15 cellular contexts compared by ENCODE assay signal in genomic region chr11:102850973-102851745, GRCh38. TPM values are rescaled to one million over a fixed set of nuclear protein-coding genes. Genes with fewer than 3 reads are reported as not detected.
DNase-seq lines count a peak whose midpoint lies in the region; ATAC-seq, FAIRE-seq and TF ChIP-seq lines count a peak whose summit lies in the region.
"Had no signal": no experiment of that assay in that cellular context is flagged by ENCODE, and none has a peak within 500 bp of the region (broad histone marks: within the 10 kb centered on the region; RNA-seq: fewer than 3 reads in every experiment).

No MANE protein-coding gene starts in this region.

- TF ChIP-seq CTCF in HFF-Myc (IDR thresholded peaks at IDR 0.05; ENCODE audit: low read depth, low read length, missing control alignments) (no peak), foreskin keratinocyte (conservative IDR thresholded peaks at IDR 0.05) (no peak)

- H3K9me3 Mint-ChIP-seq in activated T-helper 17 cell treated with anti-CD3 and anti-CD28 coated beads, Interleukin-2, amount 50 U/mL, for 72 hours, result no peaks in the 10 kb centered on the region

- H3K36me3 Mint-ChIP-seq in activated T-helper 17 cell treated with anti-CD3 and anti-CD28 coated beads, Interleukin-2, amount 50 U/mL, for 72 hours (ENCODE audit: low read depth), result no peaks in the 10 kb centered on the region

- no peak overlapping the region for H3K27ac ChIP-seq in foreskin keratinocyte
- H3K27ac ChIP-seq: testis had no signal

- no peak overlapping the region for H3K4me3 Mint-ChIP-seq in activated T-helper 17 cell treated with anti-CD3 and anti-CD28 coated beads, Interleukin-2, amount 50 U/mL, for 72 hours
- H3K4me3 Mint-ChIP-seq: T-helper 17 cell had no signal

- peaks cover 4% of the 10 kb centered on the region for H3K27me3 Mint-ChIP-seq in activated T-helper 17 cell treated with anti-CD3 and anti-CD28 coated beads, Interleukin-2, amount 50 U/mL, for 72 hours

- DNase-seq in A172 (ENCODE audit: low spot score), result peak; percentile 65
- peak; percentile 35 for DNase-seq in HFF-Myc (ENCODE audit: extremely low read depth, low read depth)
- DNase-seq in foreskin keratinocyte, result peak; percentile 74 to 88
- no peak for DNase-seq in NCI-H524 treated with DMSO at 0.1 percent for 48 hours (lab: John Stamatoyannopoulos, UW)
- DNase-seq in SIG-M5 (lab: John Stamatoyannopoulos, UW), result no peak
- no peak for DNase-seq in GM12891 (ENCODE audit: insufficient read length, low spot score)
- DNase-seq in NCI-H82 treated with DMSO at 0.1 percent for 48 hours (lab: John Stamatoyannopoulos, UW; ENCODE audit: unreplicated experiment), result no peak
- DNase-seq: activated naive CD4-positive, alpha-beta T cell treated with anti-CD3 and anti-CD28 coated beads, Interleukin-2, amount 50 U/mL, for 16 hours; DMS79 treated with DMSO at 0.1 percent for 48 hours; NCI-H1694; posterior cingulate gyrus; T-helper 17 cell; testis had no signal

- peak; percentile 28 for ATAC-seq in activated T-helper 17 cell treated with anti-CD3 and anti-CD28 coated beads, Interleukin-2, amount 50 U/mL, for 72 hours (replicated peaks)
- ATAC-seq in foreskin keratinocyte, result peak; percentile 86
- ATAC-seq: T-helper 17 cell had no signal

- no peaks in the 10 kb centered on the region for H3K27me3 ChIP-seq in foreskin keratinocyte
- H3K27me3 ChIP-seq: testis had no signal

- no peak overlapping the region for H3K4me3 ChIP-seq in HFF-Myc (replicated peaks; ENCODE audit: low read depth, low read length)
- H3K4me3 ChIP-seq: testis had no signal

- FAIRE-seq in GM12891 (lab: Jason Lieb, UNC), result no peak

- H3K27ac Mint-ChIP-seq in activated T-helper 17 cell treated with anti-CD3 and anti-CD28 coated beads, Interleukin-2, amount 50 U/mL, for 72 hours, result no peak overlapping the region
- H3K27ac Mint-ChIP-seq: T-helper 17 cell had no signal

- peaks cover 43% of the 10 kb centered on the region for H3K4me1 ChIP-seq in foreskin keratinocyte
- H3K4me1 ChIP-seq: testis had no signal

- TF ChIP-seq POLR2A in GM12891 (IDR thresholded peaks at IDR 0.05; ENCODE audit: low read depth, low read length), result no peak

- H3K4me1 Mint-ChIP-seq in activated T-helper 17 cell treated with anti-CD3 and anti-CD28 coated beads, Interleukin-2, amount 50 U/mL, for 72 hours, result no peaks in the 10 kb centered on the region
- H3K4me1 Mint-ChIP-seq: T-helper 17 cell had no signal

TF ChIP-seq in GM12891, 5 proteins besides CTCF, POLR2A, EP300 and RAD21:
- TF ChIP-seq POLR2AphosphoS5 (IDR thresholded peaks at IDR 0.05; ENCODE audit: low read depth, low read length) (no peak), SPI1 (IDR thresholded peaks at IDR 0.05; ENCODE audit: low read depth, low read length) (no peak), PAX5 (IDR thresholded peaks at IDR 0.05; ENCODE audit: insufficient read depth, low read length, severe bottlenecking) (no peak), TAF1 (IDR thresholded peaks at IDR 0.05; ENCODE audit: low read depth, low read length) (no peak), POU2F2 (IDR thresholded peaks at IDR 0.05; ENCODE audit: low read depth, low read length) (no peak)

RNA-seq across cellular contexts. Expression of gene MMP3, which starts 7.8 kb away (rescaled TPM):
- total RNA-seq in A172 (2014; rRNA removed; shearing (Covaris generic)), result 8.6 and 20.0 TPM in 2 replicates
- total RNA-seq in activated T-helper 17 cell treated with anti-CD3 and anti-CD28 coated beads, Interleukin-2, amount 50 U/mL, for 72 hours, result not detected
- total RNA-seq in foreskin keratinocyte, result 0.10 and 0.21 TPM in 2 replicates
- 0.15 and 0.16 TPM in 2 replicates for polyA plus RNA-seq in foreskin keratinocyte
- not detected for polyA plus RNA-seq in GM12891 (2012; ENCODE audit: low read depth, missing spikeins)
- total RNA-seq: dermis microvascular lymphatic vessel endothelial cell, T-helper 17 cell, testis had no signal

RNA-seq across cellular contexts. Expression of gene MMP12, which starts 23.6 kb away (rescaled TPM):
- 0.10 TPM in 2 replicates for total RNA-seq in A172 (2014; rRNA removed; shearing (Covaris generic))
- under 1 TPM in 1 of 2 donors, not detected in 1; 0.22 TPM for total RNA-seq in activated T-helper 17 cell treated with anti-CD3 and anti-CD28 coated beads, Interleukin-2, amount 50 U/mL, for 72 hours
- total RNA-seq in foreskin keratinocyte, result not detected in 2 replicates
- not detected in 2 replicates for polyA plus RNA-seq in foreskin keratinocyte
- not detected for polyA plus RNA-seq in GM12891 (2012; ENCODE audit: low read depth, missing spikeins)
- total RNA-seq: dermis microvascular lymphatic vessel endothelial cell, T-helper 17 cell had no signal

RNA-seq across cellular contexts. Expression of gene MMP1, which starts 53.2 kb away (rescaled TPM):
- 12.9 and 19.7 TPM in 2 replicates for total RNA-seq in A172 (2014; rRNA removed; shearing (Covaris generic))
- total RNA-seq in activated T-helper 17 cell treated with anti-CD3 and anti-CD28 coated beads, Interleukin-2, amount 50 U/mL, for 72 hours, result not detected
- total RNA-seq in foreskin keratinocyte, result 34.4 and 62.3 TPM in 2 replicates
- polyA plus RNA-seq in foreskin keratinocyte, result 27.8 and 43.4 TPM in 2 replicates
- polyA plus RNA-seq in GM12891 (2012; ENCODE audit: low read depth, missing spikeins), result not detected

Comparison
In these comparisons a context has a peak if more than half of its experiments do, and no peak if none do; other contexts are left out.
1. DNase-seq: peak in A172 (single experiment), HFF-Myc (single experiment) and foreskin keratinocyte (2 of 2); none in NCI-H524 treated with DMSO at 0.1 percent for 48 hours (single experiment), SIG-M5 (single experiment), GM12891 (single experiment) and NCI-H82 treated with DMSO at 0.1 percent for 48 hours (single experiment).
2. RNA of gene MMP1, which starts 53.2 kb away (total RNA-seq): 34.4 to 62.3 TPM in foreskin keratinocyte and 12.9 to 19.7 TPM in A172; not detected in activated T-helper 17 cell treated with anti-CD3 and anti-CD28 coated beads, Interleukin-2, amount 50 U/mL, for 72 hours; every median in the first group is over 10 times any median in the second.